8 cellular contexts compared by ENCODE assay signal in the genomic region with DNA sequence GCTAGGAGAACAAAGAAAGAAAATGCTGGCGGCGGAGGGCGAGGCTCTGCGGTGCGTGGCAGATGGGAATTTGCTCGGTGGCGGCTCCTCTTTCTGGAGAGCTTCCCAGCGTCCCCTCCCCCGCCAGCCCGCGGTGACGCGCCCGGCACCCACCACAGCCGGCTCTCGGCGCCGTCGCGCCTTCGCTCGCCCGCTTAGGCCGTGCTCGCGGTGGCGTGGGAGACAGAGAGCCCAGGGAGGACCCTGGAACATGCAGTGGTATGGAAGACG. TPM values are rescaled to one million over a fixed set of nuclear protein-coding genes. Genes with fewer than 3 reads are reported as not detected.
DNase-seq lines count a peak whose midpoint lies in the region; ATAC-seq and TF ChIP-seq lines count a peak whose summit lies in the region.

No MANE protein-coding gene starts in this region.

- no peaks in the 10 kb centered on the region for H3K9me2 ChIP-seq in PC-3 (replicated peaks; ENCODE audit: low read length)

- BruUV-seq in PC-3 (replicated peaks; lab: Mats Ljungman, UMichigan), result no TSS peak

- H3K27me3 ChIP-seq in PC-3 (ENCODE audit: low read length) (no peaks in the 10 kb centered on the region), body of pancreas (no peaks in the 10 kb centered on the region)

- intact Hi-C loops in PC-3 (cut with micrococcal nuclease), result loop anchor here (5.0 kb wide), 1 partner anchor 220 kb away; no protein-coding TSS in a partner anchor
- intact Hi-C loops in body of pancreas (cut with DNase I), result no loop called here

- H3F3A ChIP-seq in PC-3 (ENCODE audit: low read length, unreplicated experiment), result peaks cover 9% of the 10 kb centered on the region

- H4K20me1 ChIP-seq in PC-3 (ENCODE audit: low read length), result peaks cover 14% of the 10 kb centered on the region; the same call in 1 of the 2 replicates

- CTCF ChIA-PET in PC-3 (lab: Charles Lee), result interaction anchor here (1.0 to 1.2 kb wide), 2 partner anchors 8 to 68 kb away, joined by 4 to 8 read pairs; no protein-coding TSS in a partner anchor

- TF ChIP-seq CTCF in PC-3 (conservative IDR thresholded peaks at IDR 0.05; ENCODE audit: low read depth, low read length), result 0 out of 2 replicates have a peak, but pooled peaks have one; percentile 31
- no peak for TF ChIP-seq CTCF in body of pancreas (IDR thresholded peaks at IDR 0.05)

- H3K9ac ChIP-seq in PC-3 (ENCODE audit: low read length), result peak overlapping the region; percentile 70

- H3K36me3 ChIP-seq in PC-3 (ENCODE audit: low read depth, low read length), result no peaks in the 10 kb centered on the region
- no peaks in the 10 kb centered on the region for H3K36me3 ChIP-seq in body of pancreas (replicated peaks in 1 of 2; ENCODE audit: insufficient read depth in 1 of 2, low read depth in 2 of 2)

- TF ChIP-seq POLR2A in body of pancreas (IDR thresholded peaks at IDR 0.05), result no peak

- peak overlapping the region; percentile 98 for H3K4me2 ChIP-seq in PC-3 (ENCODE audit: low read length)

- H3K79me2 ChIP-seq in PC-3 (ENCODE audit: low read length), result peaks cover 26% of the 10 kb centered on the region

- H3K27ac ChIP-seq in PC-3 (ENCODE audit: low read length) (peak overlapping the region; percentile 55), body of pancreas (peak overlapping the region; percentile 69 to 87 (median 82))

- ATAC-seq in HG02763 (IDR thresholded peaks at IDR 0.05; ENCODE audit: unreplicated experiment) (peak; percentile 19), PC-3 (peak; percentile 18), body of pancreas (peak; percentile 54), GM19467 (IDR thresholded peaks at IDR 0.05; ENCODE audit: unreplicated experiment) (no peak)

- peaks cover 35% of the 10 kb centered on the region for H3K4me1 ChIP-seq in PC-3 (ENCODE audit: insufficient read depth, low read length)
- H3K4me1 ChIP-seq in body of pancreas, result peaks cover 17% of the 10 kb centered on the region

- DNase-seq in DMS53 (lab: John Stamatoyannopoulos, UW) (peak; percentile 69), DMS53 treated with DMSO at 0.1 percent for 48 hours (lab: John Stamatoyannopoulos, UW; ENCODE audit: unreplicated experiment) (no peak), PC-3 (peak; percentile 47), body of pancreas (peak in 3 of 4 donors; percentile 17 to 65 (median 48)), retina (peak; percentile 94)

- H3K4me3 ChIP-seq in PC-3 (ENCODE audit: low read length), result peak overlapping the region; percentile 87
- H3K4me3 ChIP-seq in body of pancreas, result peak overlapping the region; percentile 58 to 60
- peak overlapping the region; percentile 63 for H3K4me3 ChIP-seq in iPS-11a (ENCODE audit: low read depth, low read length)

- POLR2A ChIA-PET in PC-3 (lab: Charles Lee; ENCODE audit: unreplicated experiment), result interaction anchor here (0.6 kb wide), 2 partner anchors 52 to 145 kb away, joined by 3 to 5 read pairs; no protein-coding TSS in a partner anchor

- peak overlapping the region; percentile 89 for H2AFZ ChIP-seq in PC-3 (ENCODE audit: low read length)

- no peaks in the 10 kb centered on the region for H3K9me3 ChIP-seq in PC-3 (ENCODE audit: low read length)
- H3K9me3 ChIP-seq in body of pancreas, result no peaks in the 10 kb centered on the region

- 0 to 1% methylated on average over 13 to 28 of the region's 28 CpGs for WGBS in body of pancreas, 2 donors

RNA-seq across cellular contexts. Expression of gene CSGALNACT2, which starts 0.6 kb away (rescaled TPM):
- total RNA-seq in PC-3 (2014; rRNA removed) (3.6 and 3.9 TPM in 2 replicates), body of pancreas (1 to 10 TPM; 6.9 to 9.6 TPM)
